ENCODE assay signal across 8 cellular contexts in genomic region chr17:48026503-48027321, GRCh38. TPM values are rescaled to one million over a fixed set of nuclear protein-coding genes. Genes with fewer than 3 reads are reported as not detected.
DNase-seq lines count a peak whose midpoint lies in the region; TF ChIP-seq lines count a peak whose summit lies in the region.

No MANE protein-coding gene starts in this region.

- peak overlapping the region; percentile 18 for H3K4me3 Mint-ChIP-seq in activated naive CD4-positive, alpha-beta T cell treated with anti-CD3 and anti-CD28 coated beads for 36 hours
- peak overlapping the region; percentile 76 for H3K4me3 Mint-ChIP-seq in osteocyte (ENCODE audit: unreplicated experiment)
- peak overlapping the region; percentile 59 for H3K4me3 Mint-ChIP-seq in type B pancreatic cell

- peak; percentile 67 for DNase-seq in NK-92 treated with Interleukin-12 subunit alpha and Interleukin-12 subunit beta, amount 100 ng/mL, for 24 hours (lab: John Stamatoyannopoulos, UW)
- no peak for DNase-seq in NK-92 (lab: John Stamatoyannopoulos, UW; ENCODE audit: unreplicated experiment)
- DNase-seq in NB4 (ENCODE audit: low read depth): peak; percentile 89
- peak; percentile 87 for DNase-seq in SK-MEL-5 (ENCODE audit: low read depth, low spot score)
- DNase-seq in activated naive CD4-positive, alpha-beta T cell treated with anti-CD3 and anti-CD28 coated beads for 36 hours: peak; percentile 77
- DNase-seq in globus pallidus (ENCODE audit: low spot score): peak; percentile 76
- peak; percentile 96 for DNase-seq in osteocyte (ENCODE audit: extremely low spot score, unreplicated experiment)
- peak; percentile 90 for DNase-seq in type B pancreatic cell (ENCODE audit: extremely low spot score, unreplicated experiment)

- CTCF ChIA-PET in activated naive CD4-positive, alpha-beta T cell treated with anti-CD3 and anti-CD28 coated beads for 36 hours (lab: Charles Lee): interaction anchor here (0.6 to 4.6 kb wide), 28 partner anchors 10 to 600 kb away, joined by 3 to 67 read pairs (median 5); partner anchors contain the start of genes COPZ2, HOXB5 and NFE2L1

- no peak for TF ChIP-seq POLR2A in NB4 (IDR thresholded peaks at IDR 0.05; ENCODE audit: extremely low read depth, insufficient read length)

- peaks cover 22% of the 10 kb centered on the region for H3K27me3 Mint-ChIP-seq in activated naive CD4-positive, alpha-beta T cell treated with anti-CD3 and anti-CD28 coated beads for 36 hours (ENCODE audit: low read depth)
- H3K27me3 Mint-ChIP-seq in osteocyte (ENCODE audit: unreplicated experiment) (peaks cover 2% of the 10 kb centered on the region), type B pancreatic cell (peaks cover 39% of the 10 kb centered on the region)

- no peaks in the 10 kb centered on the region for H3K9me3 Mint-ChIP-seq in activated naive CD4-positive, alpha-beta T cell treated with anti-CD3 and anti-CD28 coated beads for 36 hours
- no peaks in the 10 kb centered on the region for H3K9me3 Mint-ChIP-seq in osteocyte (ENCODE audit: unreplicated experiment)
- no peaks in the 10 kb centered on the region for H3K9me3 Mint-ChIP-seq in type B pancreatic cell

- no peaks in the 10 kb centered on the region for H3K36me3 Mint-ChIP-seq in activated naive CD4-positive, alpha-beta T cell treated with anti-CD3 and anti-CD28 coated beads for 36 hours (ENCODE audit: low read depth)
- H3K36me3 Mint-ChIP-seq in osteocyte (ENCODE audit: unreplicated experiment) (no peaks in the 10 kb centered on the region), type B pancreatic cell (no peaks in the 10 kb centered on the region)

- H3K27ac Mint-ChIP-seq in activated naive CD4-positive, alpha-beta T cell treated with anti-CD3 and anti-CD28 coated beads for 36 hours: no peak overlapping the region
- H3K27ac Mint-ChIP-seq in osteocyte (ENCODE audit: unreplicated experiment) (peak overlapping the region; percentile 93), type B pancreatic cell (peak overlapping the region; percentile 97)

- TF ChIP-seq CTCF in NB4 (IDR thresholded peaks at IDR 0.05; ENCODE audit: low read depth, low read length): peak; percentile 88
- TF ChIP-seq CTCF in osteocyte (IDR thresholded peaks at IDR 0.05): peak; percentile 95
- peak; percentile 96 for TF ChIP-seq CTCF in type B pancreatic cell (conservative IDR thresholded peaks at IDR 0.05)

- in situ Hi-C loops in SK-MEL-5 (cut with HindIII; ENCODE audit: low pct_unique_long_range_greater_than_20kb, low sequenced_read_pairs): no loop called here

- intact Hi-C loops in activated naive CD4-positive, alpha-beta T cell treated with anti-CD3 and anti-CD28 coated beads for 36 hours (cut with micrococcal nuclease): loop anchor here (10.0 kb wide), 1 partner anchor 308 kb away; no protein-coding TSS in a partner anchor

- peaks cover 23% of the 10 kb centered on the region for H3K4me1 Mint-ChIP-seq in activated naive CD4-positive, alpha-beta T cell treated with anti-CD3 and anti-CD28 coated beads for 36 hours (ENCODE audit: low read depth)
- H3K4me1 Mint-ChIP-seq in osteocyte (ENCODE audit: unreplicated experiment) (peaks cover 54% of the 10 kb centered on the region), type B pancreatic cell (ENCODE audit: unreplicated experiment) (peaks cover 21% of the 10 kb centered on the region)

- no peak overlapping the region for H3K4me3 ChIP-seq in NB4 (ENCODE audit: low read depth, low read length)

RNA-seq across cellular contexts. Expression of gene COPZ2, which starts 10.9 kb away (rescaled TPM):
- total RNA-seq in SK-MEL-5 (2014; rRNA removed; shearing (Covaris generic)): 9.3 and 10.2 TPM in 2 replicates
- polyA plus RNA-seq in SK-MEL-5 (2015; cell fraction: cytosol; rRNA removed): 8.4 and 9.6 TPM in 2 replicates
- 6.3 and 20.2 TPM in 2 replicates for polyA plus RNA-seq in SK-MEL-5 (2015; cell fraction: nucleus; rRNA removed)
- 1 to 10 TPM; 2.4 to 3.3 TPM for total RNA-seq in activated naive CD4-positive, alpha-beta T cell treated with anti-CD3 and anti-CD28 coated beads for 36 hours
- total RNA-seq in osteocyte (49.4 and 53.4 TPM in 2 replicates), type B pancreatic cell (ENCODE audit: low replicate concordance) (1.9 and 5.7 TPM in 2 replicates)

RNA-seq across cellular contexts. Expression of gene NFE2L1, which starts 21.4 kb away (rescaled TPM):
- total RNA-seq in SK-MEL-5 (2014; rRNA removed; shearing (Covaris generic)): 32.6 and 35.4 TPM in 2 replicates
- 185 and 219 TPM in 2 replicates for polyA plus RNA-seq in SK-MEL-5 (2015; cell fraction: cytosol; rRNA removed)
- polyA plus RNA-seq in SK-MEL-5 (2015; cell fraction: nucleus; rRNA removed): 61.3 and 71.3 TPM in 2 replicates
- total RNA-seq in activated naive CD4-positive, alpha-beta T cell treated with anti-CD3 and anti-CD28 coated beads for 36 hours: 100 to 1,000 TPM in 1 of 2 experiments, 10 to 100 TPM in 1; 95.2 to 102 TPM
- total RNA-seq in osteocyte (250 and 278 TPM in 2 replicates), type B pancreatic cell (ENCODE audit: low replicate concordance) (99.1 and 111 TPM in 2 replicates)

RNA-seq across cellular contexts. Expression of gene CDK5RAP3, which starts 55.8 kb away (rescaled TPM):
- 39.3 and 46.2 TPM in 2 replicates for total RNA-seq in SK-MEL-5 (2014; rRNA removed; shearing (Covaris generic))
- 23.9 and 26.8 TPM in 2 replicates for polyA plus RNA-seq in SK-MEL-5 (2015; cell fraction: cytosol; rRNA removed)
- 1,929 and 2,020 TPM in 2 replicates for polyA plus RNA-seq in SK-MEL-5 (2015; cell fraction: nucleus; rRNA removed)
- 100 to 1,000 TPM; 174 to 175 TPM for total RNA-seq in activated naive CD4-positive, alpha-beta T cell treated with anti-CD3 and anti-CD28 coated beads for 36 hours
- total RNA-seq in osteocyte (136 and 148 TPM in 2 replicates), type B pancreatic cell (ENCODE audit: low replicate concordance) (187 and 217 TPM in 2 replicates)

Comparison
In these comparisons a context has a peak if more than half of its experiments do, and no peak if none do; other contexts are left out.
1. H3K4me3 Mint-ChIP-seq: peak in every context shown above with its lines; median percentile 76 in osteocyte; 59 in type B pancreatic cell; 18 in activated naive CD4-positive, alpha-beta T cell treated with anti-CD3 and anti-CD28 coated beads for 36 hours.